12 cellular contexts compared by ENCODE assay signal in genomic region chr1:241706967-241707366, GRCh38. TPM values are rescaled to one million over a fixed set of nuclear protein-coding genes. Genes with fewer than 3 reads are reported as not detected.
A peak's percentile ranks its signal among the peaks of the same experiment; 100 is the strongest.
DNase-seq lines count a peak whose midpoint lies in the region; ATAC-seq and TF ChIP-seq lines count a peak whose summit lies in the region.
"Had no signal": no experiment of that assay in that cellular context is flagged by ENCODE, and none has a peak within 500 bp of the region (broad histone marks: within the 10 kb centered on the region; RNA-seq: fewer than 3 reads in every experiment).

No MANE protein-coding gene starts in this region.

- ATAC-seq in stimulated activated naive CD8-positive, alpha-beta T cell treated with anti-CD3 and anti-CD28 coated beads, Interleukin-15, Interleukin-2, amounts not matched to agents 100 U/mL and 50 U/mL, for 24 hours = peak; percentile 42
- ATAC-seq in HG03520 (IDR thresholded peaks at IDR 0.05; ENCODE audit: unreplicated experiment) (no peak), GM21737 (IDR thresholded peaks at IDR 0.05; ENCODE audit: unreplicated experiment) (no peak)
- ATAC-seq: GM12878 had no signal

- peaks cover 58% of the 10 kb centered on the region for H3K4me1 ChIP-seq in PC-9 (replicated peaks; ENCODE audit: insufficient read depth)
- H3K4me1 ChIP-seq: BE2C, parathyroid adenoma had no signal

- no peaks in the 10 kb centered on the region for H3K27me3 ChIP-seq in PC-9 (ENCODE audit: insufficient read depth, low read depth)
- H3K27me3 ChIP-seq: BE2C had no signal

- peak overlapping the region; percentile 1; the same call in 1 of the 2 replicates for H3K4me3 ChIP-seq in PC-9
- H3K4me3 ChIP-seq: GM12878 had no signal

- POLR2A ChIA-PET in PC-9 (lab: Charles Lee; ENCODE audit: unreplicated experiment) = interaction anchor here (0.6 kb wide), 2 partner anchors 87 to 93 kb away, joined by 3 to 4 read pairs; no protein-coding TSS in a partner anchor

- H3K27ac ChIP-seq in PC-9 = peak overlapping the region; percentile 77
- H3K27ac ChIP-seq: parathyroid adenoma had no signal

- H4K20me1 ChIP-seq in PC-9 (ENCODE audit: insufficient read depth) = no peaks in the 10 kb centered on the region

- H3K79me2 ChIP-seq in PC-9 (ENCODE audit: low read depth) = no peaks in the 10 kb centered on the region
- H3K79me2 ChIP-seq: parathyroid adenoma had no signal

- no peaks in the 10 kb centered on the region for H3K9me2 ChIP-seq in PC-9 (ENCODE audit: insufficient read depth)

- CTCF ChIA-PET in PC-9 (lab: Charles Lee) = no interaction called here

- TF ChIP-seq CTCF in PC-9 (conservative IDR thresholded peaks at IDR 0.05) = no peak

- no TSS peak for BruUV-seq in PC-9 (replicated peaks; lab: Mats Ljungman, UMichigan)

- H3K36me3 ChIP-seq in PC-9 (ENCODE audit: low read depth) = no peaks in the 10 kb centered on the region; the same call in 1 of the 2 replicates
- H3K36me3 ChIP-seq: BE2C had no signal

- peaks cover 41% of the 10 kb centered on the region for H3F3A ChIP-seq in PC-9 (ENCODE audit: insufficient read depth, low read depth)

- no peak overlapping the region for H2AFZ ChIP-seq in PC-9
- H2AFZ ChIP-seq: parathyroid adenoma had no signal

- H3K4me2 ChIP-seq in PC-9 = peak overlapping the region; percentile 76

- H3K9me3 ChIP-seq in PC-9 (ENCODE audit: insufficient read depth, low read depth) = peaks cover 9% of the 10 kb centered on the region
- H3K9me3 ChIP-seq: BE2C had no signal

- intact Hi-C loops in PC-9 (cut with micrococcal nuclease; ENCODE audit: unreplicated experiment) = loop anchor here (1.0 to 10.0 kb wide), 6 partner anchors 43 to 922 kb away; partner anchors contain the start of genes CHML, KMO, MAP1LC3C and OPN3

- peak; percentile 28 for DNase-seq in activated T-cell treated with anti-CD3 and anti-CD28 coated beads, Interleukin-2, amount 50 U/mL, for 1 hour
- no peak for DNase-seq in activated T-cell treated with anti-CD3 and anti-CD28 coated beads for 4 hours
- DNase-seq in PC-9 = peak; percentile 87 to 99
- peak; percentile 46 for DNase-seq in dedifferentiated amniotic fluid mesenchymal stem cell (ENCODE audit: extremely low spot score)
- DNase-seq in stimulated activated naive CD8-positive, alpha-beta T cell treated with anti-CD3 and anti-CD28 coated beads, Interleukin-15, Interleukin-2, amounts not matched to agents 100 U/mL and 50 U/mL, for 24 hours = peak; percentile 13
- DNase-seq in cerebellar cortex (ENCODE audit: low spot score) = no peak
- DNase-seq: BE2C, NCI-H524 had no signal

RNA-seq across cellular contexts. Expression of gene WDR64, which starts 54.9 kb away (rescaled TPM):
- not detected in 2 replicates for total RNA-seq in PC-9 (2021)
- total RNA-seq: GM12878 had no signal

Comparison
In these comparisons a context has a peak if more than half of its experiments do, and no peak if none do; other contexts are left out.
1. DNase-seq: peak in activated T-cell treated with anti-CD3 and anti-CD28 coated beads, Interleukin-2, amount 50 U/mL, for 1 hour (single experiment), PC-9 (2 of 2), dedifferentiated amniotic fluid mesenchymal stem cell (single experiment) and stimulated activated naive CD8-positive, alpha-beta T cell treated with anti-CD3 and anti-CD28 coated beads, Interleukin-15, Interleukin-2, amounts not matched to agents 100 U/mL and 50 U/mL, for 24 hours (single experiment); none in activated T-cell treated with anti-CD3 and anti-CD28 coated beads for 4 hours (single experiment) and cerebellar cortex (single experiment).